Comparison of ENCODE assay signal across 8 cellular contexts in genomic region chr10:71769279-71769823, GRCh38. TPM values are rescaled to one million over a fixed set of nuclear protein-coding genes. Genes with fewer than 3 reads are reported as not detected.
DNase-seq lines count a peak whose midpoint lies in the region; ATAC-seq and TF ChIP-seq lines count a peak whose summit lies in the region.

No MANE protein-coding gene starts in this region.

- no peak for TF ChIP-seq CTCF in GM12864 (IDR thresholded peaks at IDR 0.05; ENCODE audit: low read depth, low read length, missing control alignments)
- TF ChIP-seq CTCF in thoracic aorta (IDR thresholded peaks at IDR 0.05), result no peak

- H3K9me3 ChIP-seq in thoracic aorta, result no peaks in the 10 kb centered on the region

- CTCF ChIA-PET in HEK293T (lab: Yijun Ruan, JAX), result no interaction called here

- H3K4me3 ChIP-seq in GM12864 (ENCODE audit: low read depth, low read length) (peak overlapping the region; percentile 35), thoracic aorta (peak overlapping the region; percentile 80)

- peak overlapping the region; percentile 93 to 98 for H3K27ac ChIP-seq in thoracic aorta

- DNase-seq in GM12864 (ENCODE audit: low read depth) (no peak), SW480 (ENCODE audit: low spot score) (peak; percentile 21), glomerular endothelial cell (ENCODE audit: extremely low read depth, low read depth, low spot score) (peak; percentile 76), thoracic aorta (ENCODE audit: low spot score) (no peak), HPDE6-E6E7 (ENCODE audit: extremely low spot score) (no peak), ACHN (no peak), HEK293T (ENCODE audit: extremely low spot score) (no peak)

- ATAC-seq in GM21786 (IDR thresholded peaks at IDR 0.05; ENCODE audit: unreplicated experiment) (peak; percentile 20), thoracic aorta (ENCODE audit: insufficient number of reproducible peaks, low FRiP score, low read depth) (no peak)

- H3K4me1 ChIP-seq in thoracic aorta (ENCODE audit: control insufficient read depth in 1 of 2, low read depth in 2 of 2), result peaks cover 69 to 91% of the 10 kb centered on the region in 2 donors

- no peaks in the 10 kb centered on the region for H3K36me3 ChIP-seq in thoracic aorta

- in situ Hi-C loops in ACHN (cut with HindIII; ENCODE audit: low pct_ligation_motif_present, low pct_unique_long_range_greater_than_20kb, low sequenced_read_pairs), result no loop called here

- POLR2A ChIA-PET in HEK293T (lab: Yijun Ruan, JAX), result no interaction called here

- H3K27me3 ChIP-seq in thoracic aorta (replicated peaks; ENCODE audit: insufficient read depth), result no peaks in the 10 kb centered on the region

TF ChIP-seq in HEK293T, 16 proteins besides CTCF, POLR2A, EP300 and RAD21:
- TF ChIP-seq NFRKB (IDR thresholded peaks at IDR 0.05) (no peak), ELF4 (IDR thresholded peaks at IDR 0.05) (no peak), SP1 (IDR thresholded peaks at IDR 0.05) (no peak), FOXM1 (IDR thresholded peaks at IDR 0.05; ENCODE audit: borderline replicate concordance) (no peak), CTBP1 (IDR thresholded peaks at IDR 0.05; ENCODE audit: borderline replicate concordance) (no peak), SUZ12 (IDR thresholded peaks at IDR 0.05) (no peak), LEF1 (IDR thresholded peaks at IDR 0.05; ENCODE audit: borderline replicate concordance) (no peak), L3MBTL2 (conservative IDR thresholded peaks at IDR 0.05) (no peak), FOXA1 (IDR thresholded peaks at IDR 0.05) (no peak), BHLHE40 (IDR thresholded peaks at IDR 0.05; ENCODE audit: borderline replicate concordance) (no peak), FOXK2 (IDR thresholded peaks at IDR 0.05) (no peak)

RNA-seq across cellular contexts. Expression of gene VSIR, which starts 4.0 kb away (rescaled TPM):
- total RNA-seq in glomerular endothelial cell (14.9 and 53.8 TPM in 2 replicates), thoracic aorta (100 to 1,000 TPM in 1 of 2 donors, 10 to 100 TPM in 1; 60.7 to 119 TPM)

RNA-seq across cellular contexts. Expression of gene C10orf105, which starts 49.8 kb away (rescaled TPM):
- total RNA-seq in glomerular endothelial cell (not detected in 2 replicates), thoracic aorta (under 1 TPM in 1 of 2 donors, not detected in 1; 0.14 TPM)

Comparison
In these comparisons a context has a peak if more than half of its experiments do, and no peak if none do; other contexts are left out.
1. DNase-seq: peak in SW480 (single experiment) and glomerular endothelial cell (single experiment); none in GM12864 (single experiment), thoracic aorta (single experiment), HPDE6-E6E7 (single experiment), ACHN (single experiment) and HEK293T (single experiment).